ENCODE assay signal across 21 cellular contexts in the genomic region with DNA sequence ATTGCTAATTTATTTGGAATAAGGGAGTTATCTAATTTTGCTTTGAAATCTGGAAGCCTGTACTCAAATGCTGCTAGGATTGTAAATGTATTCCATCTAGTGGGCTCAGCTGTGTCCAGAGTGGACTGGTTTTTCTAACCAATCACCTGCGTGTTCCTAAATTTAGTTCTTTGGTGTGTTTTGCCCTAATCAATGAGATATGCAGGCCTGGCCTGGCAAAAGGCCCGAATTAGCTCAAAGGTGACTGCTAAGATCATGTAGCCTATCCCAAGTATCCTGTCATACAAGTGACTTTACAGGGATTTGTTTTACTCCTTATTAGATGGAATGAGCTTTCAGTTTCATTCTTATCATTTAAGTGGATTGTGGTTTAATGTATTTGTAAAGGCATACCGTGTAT. TPM values are rescaled to one million over a fixed set of nuclear protein-coding genes. Genes with fewer than 3 reads are reported as not detected.
DNase-seq lines count a peak whose midpoint lies in the region; ATAC-seq and TF ChIP-seq lines count a peak whose summit lies in the region.
"Had no signal": no experiment of that assay in that cellular context is flagged by ENCODE, and none has a peak within 500 bp of the region (broad histone marks: within the 10 kb centered on the region; RNA-seq: fewer than 3 reads in every experiment).

No MANE protein-coding gene starts in this region.

- H3K9ac ChIP-seq in DND-41 (ENCODE audit: low read depth, low read length) = no peak overlapping the region
- H3K9ac ChIP-seq: parathyroid adenoma had no signal

- no peak overlapping the region for H3K4me2 ChIP-seq in DND-41 (ENCODE audit: insufficient read depth, low read length)

- intact Hi-C loops in mucosa of descending colon (cut with DNase I, micrococcal nuclease) = no loop called here
- intact Hi-C loops in thyroid gland (cut with DNase I) = no loop called here

- 76 to 88% methylated on average over 3 of the region's 3 CpGs for WGBS in thyroid gland, 2 donors

- in situ Hi-C loops in ACHN (cut with HindIII; ENCODE audit: low pct_ligation_motif_present, low pct_unique_long_range_greater_than_20kb, low sequenced_read_pairs) = no loop called here

- no peak overlapping the region for H3K27ac ChIP-seq in DND-41 (ENCODE audit: low read length)
- peak overlapping the region; percentile 97 for H3K27ac ChIP-seq in VCaP
- no peak overlapping the region for H3K27ac ChIP-seq in thyroid gland
- H3K27ac ChIP-seq: heart right ventricle, parathyroid adenoma, SJSA1, uterus had no signal

- TF ChIP-seq POLR2A in thyroid gland (IDR thresholded peaks at IDR 0.05) = no peak

- H3K4me1 ChIP-seq in DND-41 (ENCODE audit: insufficient read depth, low read length) (peaks cover 34% of the 10 kb centered on the region), mucosa of descending colon (ENCODE audit: low read depth) (no peaks in the 10 kb centered on the region), thyroid gland (no peaks in the 10 kb centered on the region)
- H3K4me1 ChIP-seq: SJSA1, uterus had no signal

- H3K9me3 ChIP-seq in DND-41 (ENCODE audit: insufficient read depth, low read length, severe bottlenecking) (no peaks in the 10 kb centered on the region), mucosa of descending colon (no peaks in the 10 kb centered on the region), thyroid gland (no peaks in the 10 kb centered on the region)
- H3K9me3 ChIP-seq: body of pancreas, heart right ventricle, SJSA1, uterus had no signal

- H3K79me2 ChIP-seq in DND-41 (ENCODE audit: insufficient read depth, low read length) = no peaks in the 10 kb centered on the region
- H3K79me2 ChIP-seq: parathyroid adenoma had no signal

- TF ChIP-seq CTCF in DND-41 (IDR thresholded peaks at IDR 0.05; ENCODE audit: borderline replicate concordance, extremely low read depth, low read length, poor library complexity, severe bottlenecking) (no peak), VCaP (conservative IDR thresholded peaks at IDR 0.05) (no peak), mucosa of descending colon (IDR thresholded peaks at IDR 0.05) (no peak), thyroid gland (IDR thresholded peaks at IDR 0.05) (no peak)

- DNase-seq in ACHN = peak; percentile 19
- no peak for DNase-seq in DND-41
- DNase-seq in mucosa of descending colon = no peak
- no peak for DNase-seq in NCI-H146 (lab: John Stamatoyannopoulos, UW)
- DNase-seq in HT-29 (ENCODE audit: low spot score) = no peak
- no peak for DNase-seq in DMS 273 treated with DMSO at 0.1 percent for 48 hours (lab: John Stamatoyannopoulos, UW)
- DNase-seq in thyroid gland = no peak
- DNase-seq: activated CD4-positive, alpha-beta T cell treated with anti-CD3 and anti-CD28 coated beads for 1 hour; activated naive CD4-positive, alpha-beta T cell treated with anti-CD3 and anti-CD28 coated beads, Interleukin-2, amount 50 U/mL, for 16 hours; dermis blood vessel endothelial cell; DMS53; heart right ventricle; RPMI8226; stimulated activated CD4-positive, alpha-beta T cell treated with anti-CD3 and anti-CD28 coated beads, Interleukin-1b, Interleukin-23, amount 100 ng/mL, for 48 hours; T-helper 1 cell; uterus had no signal

- H3K36me3 ChIP-seq in DND-41 (ENCODE audit: insufficient read depth, low read length) (no peaks in the 10 kb centered on the region), mucosa of descending colon (ENCODE audit: low read depth) (no peaks in the 10 kb centered on the region), thyroid gland (no peaks in the 10 kb centered on the region)
- H3K36me3 ChIP-seq: heart right ventricle, SJSA1, uterus had no signal

- H3K27me3 ChIP-seq in DND-41 (ENCODE audit: insufficient read depth, low read length, poor library complexity) = no peaks in the 10 kb centered on the region
- no peaks in the 10 kb centered on the region for H3K27me3 ChIP-seq in thyroid gland
- H3K27me3 ChIP-seq: body of pancreas, heart right ventricle, SJSA1, uterus had no signal

- no peak overlapping the region for H3K4me3 ChIP-seq in DND-41 (ENCODE audit: low read depth in 1 of 2, low read length in 2 of 2)
- no peak overlapping the region for H3K4me3 ChIP-seq in mucosa of descending colon
- no peak overlapping the region for H3K4me3 ChIP-seq in thyroid gland (replicated peaks in 1 of 3)
- H3K4me3 ChIP-seq: body of pancreas, heart right ventricle, SJSA1, smooth muscle cell, uterus had no signal

- H2AFZ ChIP-seq in DND-41 (ENCODE audit: low read depth, low read length) = peak overlapping the region; percentile 37; the same call in 1 of the 2 replicates
- H2AFZ ChIP-seq: parathyroid adenoma had no signal

- H4K20me1 ChIP-seq in DND-41 (ENCODE audit: insufficient read depth, low read length) = no peaks in the 10 kb centered on the region

- ATAC-seq in DND-41 (ENCODE audit: insufficient read depth, low read depth) (no peak), mucosa of descending colon (peak; percentile 7)
- ATAC-seq: body of pancreas, heart right ventricle had no signal

RNA-seq across cellular contexts. Expression of gene ARMC2, which starts 51.3 kb away (rescaled TPM):
- 1 to 10 TPM; 3.5 to 5.5 (median 4.8) TPM for total RNA-seq in mucosa of descending colon
- 0.33 and 0.78 TPM in 2 replicates for total RNA-seq in HT-29 (2014; rRNA removed; shearing (Covaris generic))
- total RNA-seq in thyroid gland = 1 to 10 TPM; 5.2 to 9.3 (median 6.9) TPM
